In genomic region chr1:61053281-61053711, GRCh38 we compare ENCODE assay signal across 1 cellular context.
TF ChIP-seq lines count a peak whose summit lies in the region.

No MANE protein-coding gene starts in this region.

TF ChIP-seq in endothelial cell of umbilical vein, 7 proteins besides CTCF, POLR2A, EP300 and RAD21 (continued from another document):
- TF ChIP-seq EZH2 (IDR thresholded peaks at IDR 0.05; ENCODE audit: borderline replicate concordance, low read depth, low read length, severe bottlenecking) (no peak), JUN (IDR thresholded peaks at IDR 0.05; ENCODE audit: borderline replicate concordance, insufficient read depth, insufficient read length, low read depth) (no peak), POLR2AphosphoS5 (IDR thresholded peaks at IDR 0.05; ENCODE audit: insufficient read depth, low read depth, low read length) (no peak)
